In the genomic region with DNA sequence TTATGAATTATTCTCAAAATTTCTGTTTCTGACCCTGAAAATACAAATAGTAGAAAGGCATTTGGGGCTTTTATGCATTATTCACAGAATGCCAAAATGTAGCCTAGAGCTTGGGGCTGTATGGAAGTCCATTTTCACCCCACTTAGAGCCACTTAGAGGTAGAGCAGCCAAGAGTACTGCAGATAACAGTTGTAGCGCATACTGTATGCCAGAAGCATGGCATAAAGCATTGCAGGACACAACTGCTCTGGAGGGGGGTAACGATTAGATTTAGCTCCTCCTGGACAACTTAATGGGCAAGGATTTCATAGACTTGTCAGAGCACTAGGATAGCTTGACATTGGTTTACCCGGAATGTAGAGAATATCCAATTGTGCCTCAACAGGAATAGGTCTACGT, we compare ENCODE assay signal across 20 cellular contexts. TPM values are rescaled to one million over a fixed set of nuclear protein-coding genes. Genes with fewer than 3 reads are reported as not detected.
DNase-seq lines count a peak whose midpoint lies in the region; ATAC-seq, FAIRE-seq and TF ChIP-seq lines count a peak whose summit lies in the region.
"Had no signal": no experiment of that assay in that cellular context is flagged by ENCODE, and none has a peak within 500 bp of the region (broad histone marks: within the 10 kb centered on the region; RNA-seq: fewer than 3 reads in every experiment).

No MANE protein-coding gene starts in this region.

- no peak for FAIRE-seq in HepG2 (lab: Jason Lieb, UNC)
- FAIRE-seq: A204.1, GM12892, GM18507 had no signal

- ATAC-seq in HepG2, result no peak
- ATAC-seq in HG02938 (IDR thresholded peaks at IDR 0.05; ENCODE audit: unreplicated experiment), result no peak
- ATAC-seq in activated T-cell treated with anti-CD3 and anti-CD28 coated beads, Interleukin-2, amount 50 U/mL, for 4 hours, result no peak

- intact Hi-C loops in HepG2 (cut with micrococcal nuclease; ENCODE audit: unreplicated experiment), result no loop called here
- intact Hi-C loops in left ventricle myocardium inferior (cut with micrococcal nuclease), result no loop called here
- intact Hi-C loops in spleen (cut with DNase I; ENCODE audit: low total_unique reads), result no loop called here

- TF ChIP-seq CTCF in liver (IDR thresholded peaks at IDR 0.05; ENCODE audit: low read depth, low read length, missing input control) (no peak), HepG2 (CRISPR knock-in tag; IDR thresholded peaks at IDR 0.05) (no peak), cardiac muscle cell (IDR thresholded peaks at IDR 0.05; ENCODE audit: low read depth, low read length) (no peak), left ventricle myocardium inferior (IDR thresholded peaks at IDR 0.05; ENCODE audit: borderline replicate concordance) (no peak), spleen (IDR thresholded peaks at IDR 0.05 in 8 of 11, conservative IDR thresholded peaks at IDR 0.05 in 3 of 11) (no peak)

- peaks cover 17% of the 10 kb centered on the region for H4K20me1 ChIP-seq in HepG2 (ENCODE audit: insufficient read depth, low read length)

- H3K4me1 Mint-ChIP-seq in activated T-cell treated with anti-CD3 and anti-CD28 coated beads, Interleukin-2, amount 50 U/mL, for 4 hours (ENCODE audit: low read depth), result peaks cover 16% of the 10 kb centered on the region

- H3K9ac ChIP-seq in liver (ENCODE audit: low read depth in 1 of 2, low read length in 2 of 2) (no peak overlapping the region), HepG2 (ENCODE audit: insufficient read depth, low read depth, low read length) (no peak overlapping the region)
- H3K9ac ChIP-seq: GM23248 had no signal

- H3K9me3 Mint-ChIP-seq in activated T-cell treated with anti-CD3 and anti-CD28 coated beads, Interleukin-2, amount 50 U/mL, for 4 hours, result no peaks in the 10 kb centered on the region

- H3K9me3 ChIP-seq in liver (ENCODE audit: control insufficient read depth in 4 of 4, low read length in 3 of 4), result no peaks in the 10 kb centered on the region
- H3K9me3 ChIP-seq in HepG2 (ENCODE audit: low read length), result no peaks in the 10 kb centered on the region
- H3K9me3 ChIP-seq in cardiac muscle cell (ENCODE audit: low read depth), result no peaks in the 10 kb centered on the region
- H3K9me3 ChIP-seq in left ventricle myocardium inferior (replicated peaks), result no peaks in the 10 kb centered on the region
- H3K9me3 ChIP-seq in spleen, result no peaks in the 10 kb centered on the region
- H3K9me3 ChIP-seq: HAP-1 had no signal

- H3K4me2 ChIP-seq in HepG2 (ENCODE audit: low read depth, low read length), result no peak overlapping the region

- H3K27me3 ChIP-seq in liver (ENCODE audit: control insufficient read depth in 4 of 4, insufficient read depth in 4 of 4, low read length in 3 of 4) (no peaks in the 10 kb centered on the region), HepG2 (ENCODE audit: control insufficient read depth in 1 of 2, insufficient read depth in 2 of 2, low read length in 2 of 2) (no peaks in the 10 kb centered on the region), cardiac muscle cell (no peaks in the 10 kb centered on the region), left ventricle myocardium inferior (ENCODE audit: low read depth) (no peaks in the 10 kb centered on the region), spleen (replicated peaks in 1 of 7) (no peaks in the 10 kb centered on the region)

- H2AFZ ChIP-seq in HepG2 (ENCODE audit: low read length), result no peak overlapping the region
- H2AFZ ChIP-seq: GM23248 had no signal

- in situ Hi-C loops in HepG2 (cut with HindIII; ENCODE audit: extremely low pct_ligation_motif_present, low pct_unique_long_range_greater_than_20kb), result no loop called here

- H3K4me3 Mint-ChIP-seq in activated T-cell treated with anti-CD3 and anti-CD28 coated beads, Interleukin-2, amount 50 U/mL, for 4 hours, result no peak overlapping the region
- H3K4me3 Mint-ChIP-seq: CD14-positive monocyte; CD4-positive, alpha-beta memory T cell had no signal

- no peaks in the 10 kb centered on the region for H3K36me3 ChIP-seq in liver (ENCODE audit: control insufficient read depth in 4 of 4, insufficient read depth in 3 of 4, low read depth in 1 of 4, low read length in 3 of 4)
- H3K36me3 ChIP-seq in HepG2 (replicated peaks in 1 of 2; ENCODE audit: control insufficient read depth in 1 of 2, insufficient read depth in 2 of 2, low read length in 2 of 2), result peaks cover 0 to 10% of the 10 kb centered on the region in 2 experiments; a peak in 3 of 5 replicates
- H3K36me3 ChIP-seq in cardiac muscle cell, result no peaks in the 10 kb centered on the region
- H3K36me3 ChIP-seq in left ventricle myocardium inferior, result no peaks in the 10 kb centered on the region
- no peaks in the 10 kb centered on the region for H3K36me3 ChIP-seq in spleen
- H3K36me3 ChIP-seq: HAP-1 had no signal

- peaks cover 63% of the 10 kb centered on the region for H3K79me2 ChIP-seq in HepG2 (ENCODE audit: insufficient read depth, low read length)

- H3K4me1 ChIP-seq in liver (ENCODE audit: control insufficient read depth in 4 of 4, insufficient read depth in 4 of 4, low read length in 3 of 4) (peaks cover 17 to 66% (median 59%) of the 10 kb centered on the region in 4 donors), HepG2 (ENCODE audit: insufficient read depth, low read length) (peaks cover 24% of the 10 kb centered on the region), cardiac muscle cell (ENCODE audit: low read depth) (peaks cover 17% of the 10 kb centered on the region), left ventricle myocardium inferior (peaks cover 56% of the 10 kb centered on the region), spleen (peaks cover 13 to 51% (median 28%) of the 10 kb centered on the region in 6 donors)
- H3K4me1 ChIP-seq: HAP-1 had no signal

- no peak overlapping the region for H3K4me3 ChIP-seq in liver (ENCODE audit: low read depth in 1 of 3, low read length in 3 of 3)
- H3K4me3 ChIP-seq in HepG2 (replicated peaks in 1 of 3; ENCODE audit: insufficient read depth in 1 of 3, low read depth in 2 of 3, low read length in 3 of 3), result no peak overlapping the region
- H3K4me3 ChIP-seq in cardiac muscle cell, result no peak overlapping the region
- no peak overlapping the region for H3K4me3 ChIP-seq in left ventricle myocardium inferior
- no peak overlapping the region for H3K4me3 ChIP-seq in spleen
- H3K4me3 ChIP-seq: GM23248, HAP-1 had no signal

- POLR2A ChIA-PET in HepG2 (lab: Yijun Ruan, JAX), result no interaction called here

- no TSS peak for BruUV-seq in HepG2 (replicated peaks; lab: Mats Ljungman, UMichigan)

- TF ChIP-seq RAD21 in liver (IDR thresholded peaks at IDR 0.05), result no peak
- no peak for TF ChIP-seq RAD21 in HepG2 (CRISPR knock-in tag; IDR thresholded peaks at IDR 0.05)

- TF ChIP-seq POLR2A in HepG2 (IDR thresholded peaks at IDR 0.05; ENCODE audit: insufficient read depth in 1 of 2, low read depth in 2 of 2, low read length in 2 of 2) (no peak), spleen (IDR thresholded peaks at IDR 0.05) (no peak)

- CTCF ChIA-PET in HepG2 (lab: Yijun Ruan, JAX; ENCODE audit: low intra/inter-chr PET ratio, low total read pairs), result no interaction called here

- TF ChIP-seq EP300 in HepG2 (IDR thresholded peaks at IDR 0.05; ENCODE audit: low read depth in 2 of 2, low read length in 2 of 2) (no peak), HepG2 (CRISPR knock-in tag; IDR thresholded peaks at IDR 0.05; ENCODE audit: borderline replicate concordance) (no peak)

- no peaks in the 10 kb centered on the region for H3K27me3 Mint-ChIP-seq in activated T-cell treated with anti-CD3 and anti-CD28 coated beads, Interleukin-2, amount 50 U/mL, for 4 hours (ENCODE audit: low read depth)
- H3K27me3 Mint-ChIP-seq: CD4-positive, alpha-beta memory T cell had no signal

- WGBS in liver, result 91% methylated on average over 4 of the region's 4 CpGs
- 96% methylated on average over 4 of the region's 4 CpGs for WGBS in HepG2 (ENCODE audit: low lambda C conversion rate)
- 89 to 93% (median 91%) methylated on average over 4 of the region's 4 CpGs for WGBS in spleen, 5 donors

- peak overlapping the region; percentile 17 to 55 for H3K27ac ChIP-seq in liver (ENCODE audit: low read depth in 1 of 2, low read length in 2 of 2)
- no peak overlapping the region for H3K27ac ChIP-seq in HepG2 (ENCODE audit: extremely low read length, insufficient read depth, low read length)
- peak overlapping the region; percentile 7 for H3K27ac ChIP-seq in cardiac muscle cell
- H3K27ac ChIP-seq in left ventricle myocardium inferior (replicated peaks), result peak overlapping the region; percentile 42
- H3K27ac ChIP-seq in spleen, result no peak overlapping the region
- H3K27ac ChIP-seq: GM23248, HL-60 had no signal

- no peaks in the 10 kb centered on the region for H3K36me3 Mint-ChIP-seq in activated T-cell treated with anti-CD3 and anti-CD28 coated beads, Interleukin-2, amount 50 U/mL, for 4 hours (ENCODE audit: insufficient read depth)

- DNase-seq in HepG2 (ENCODE audit: low spot score), result no peak
- DNase-seq in cardiac muscle cell (ENCODE audit: low read depth in 1 of 2, low spot score in 1 of 2), result peak in 1 of 2 donors; percentile 60
- DNase-seq in left ventricle myocardium inferior, result no peak
- DNase-seq in spleen, result no peak
- DNase-seq in activated T-cell treated with anti-CD3 and anti-CD28 coated beads, Interleukin-2, amount 50 U/mL, for 4 hours, result no peak
- DNase-seq: ACHN; CD4-positive, alpha-beta memory T cell; DMS153; DMS79; GDM1; GM23248; IMR-90 had no signal

RNA-seq across cellular contexts. Expression of gene SLC31A1, which starts 15.7 kb away (rescaled TPM):
- total RNA-seq in liver (10 to 100 TPM; 26.6 to 96.2 TPM), HepG2 (2016; rRNA removed; fragmentation: Illumina TruSeq; extraction: Trizol) (45.9 and 70.0 TPM in 2 replicates), cardiac muscle cell (19.7 and 26.6 TPM in 2 replicates), left ventricle myocardium inferior (12.6 TPM), spleen (10 to 100 TPM; 17.7 to 22.7 (median 19.2) TPM)
- polyA plus RNA-seq in liver (10 to 100 TPM; 40.1 to 49.8 TPM), HepG2 (2011; rRNA removed) (51.3 and 62.9 TPM in 2 replicates), cardiac muscle cell (27.8 and 32.6 TPM in 2 replicates), spleen (1 to 10 TPM; 3.0 to 5.5 (median 3.3) TPM)
- 7.1 and 7.4 TPM in 2 replicates for total RNA-seq in HepG2 (2016; cell fraction: cytosol; rRNA removed; fragmentation: Illumina TruSeq; extraction: Trizol; ENCODE audit: low read depth)
- 48.2 and 69.3 TPM in 2 replicates for total RNA-seq in HepG2 (2016; cell fraction: insoluble cytoplasmic fraction; rRNA removed; fragmentation: Illumina TruSeq; extraction: Trizol)
- 23.8 and 25.3 TPM in 2 replicates for total RNA-seq in HepG2 (2016; cell fraction: membrane; rRNA removed; fragmentation: Illumina TruSeq; extraction: Trizol)
- total RNA-seq in HepG2 (2016; cell fraction: nucleus; rRNA removed; fragmentation: Illumina TruSeq; extraction: Trizol), result 54.0 and 61.5 TPM in 2 replicates
- polyA plus RNA-seq in HepG2 (2011; cell fraction: cytosol; rRNA removed), result 44.6 and 59.9 TPM in 2 replicates
- polyA plus RNA-seq in HepG2 (2011; cell fraction: nucleus; rRNA removed), result 10.5 and 11.9 TPM in 2 replicates
- polyA plus RNA-seq in HepG2 (2012), result 69.2 and 75.5 TPM in 2 replicates
- polyA plus RNA-seq in HepG2 (2016; cell fraction: cytosol; fragmentation: Illumina TruSeq; extraction: Trizol; ENCODE audit: low read depth), result 5.7 TPM in 2 replicates
- 37.4 and 41.3 TPM in 2 replicates for polyA plus RNA-seq in HepG2 (2016; cell fraction: insoluble cytoplasmic fraction; fragmentation: Illumina TruSeq; extraction: Trizol; ENCODE audit: low read depth)
- 10.6 and 10.8 TPM in 2 replicates for polyA plus RNA-seq in HepG2 (2016; cell fraction: membrane; fragmentation: Illumina TruSeq; extraction: Trizol; ENCODE audit: low read depth)
- polyA plus RNA-seq in HepG2 (2016; cell fraction: nucleus; fragmentation: Illumina TruSeq; extraction: Trizol; ENCODE audit: insufficient read depth, low read depth), result 58.2 and 58.6 TPM in 2 replicates
- 30.4 and 51.6 TPM in 2 replicates for polyA minus RNA-seq in HepG2 (2011; rRNA and poly(A)+ RNA removed; ENCODE audit: low replicate concordance)
- 38.5 and 48.4 TPM in 2 replicates for polyA minus RNA-seq in HepG2 (2011; cell fraction: cytosol; rRNA and poly(A)+ RNA removed)
- 28.3 and 33.1 TPM in 2 replicates for polyA minus RNA-seq in HepG2 (2011; cell fraction: nucleus; rRNA and poly(A)+ RNA removed)
- total RNA-seq in activated T-cell treated with anti-CD3 and anti-CD28 coated beads, Interleukin-2, amount 50 U/mL, for 4 hours, result 10 to 100 TPM in 2 of 3 donors, 1 to 10 TPM in 1; 9.8 to 14.5 (median 14.2) TPM

RNA-seq across cellular contexts. Expression of gene FKBP15, which starts 15.9 kb away (rescaled TPM):
- total RNA-seq in liver (10 to 100 TPM; 16.8 to 18.2 TPM), HepG2 (2016; rRNA removed; fragmentation: Illumina TruSeq; extraction: Trizol) (11.8 and 12.3 TPM in 2 replicates), cardiac muscle cell (17.6 and 20.6 TPM in 2 replicates), left ventricle myocardium inferior (19.0 TPM), spleen (10 to 100 TPM; 50.7 to 68.0 (median 60.0) TPM)
- polyA plus RNA-seq in liver (1 to 10 TPM; 6.2 to 9.1 TPM), HepG2 (2011; rRNA removed) (18.6 and 23.4 TPM in 2 replicates), cardiac muscle cell (10.9 and 15.7 TPM in 2 replicates), spleen (10 to 100 TPM; 11.5 to 18.4 (median 12.4) TPM)
- total RNA-seq in HepG2 (2016; cell fraction: cytosol; rRNA removed; fragmentation: Illumina TruSeq; extraction: Trizol; ENCODE audit: low read depth), result 1.6 and 2.1 TPM in 2 replicates
- 11.1 and 11.2 TPM in 2 replicates for total RNA-seq in HepG2 (2016; cell fraction: insoluble cytoplasmic fraction; rRNA removed; fragmentation: Illumina TruSeq; extraction: Trizol)
- total RNA-seq in HepG2 (2016; cell fraction: membrane; rRNA removed; fragmentation: Illumina TruSeq; extraction: Trizol), result 2.8 and 3.5 TPM in 2 replicates
- total RNA-seq in HepG2 (2016; cell fraction: nucleus; rRNA removed; fragmentation: Illumina TruSeq; extraction: Trizol), result 17.2 and 17.6 TPM in 2 replicates
- 8.3 and 8.9 TPM in 2 replicates for polyA plus RNA-seq in HepG2 (2011; cell fraction: cytosol; rRNA removed)
- 26.9 and 27.4 TPM in 2 replicates for polyA plus RNA-seq in HepG2 (2011; cell fraction: nucleus; rRNA removed)
- 7.2 and 7.5 TPM in 2 replicates for polyA plus RNA-seq in HepG2 (2012)
- 0.44 and 0.62 TPM in 2 replicates for polyA plus RNA-seq in HepG2 (2016; cell fraction: cytosol; fragmentation: Illumina TruSeq; extraction: Trizol; ENCODE audit: low read depth)
- polyA plus RNA-seq in HepG2 (2016; cell fraction: insoluble cytoplasmic fraction; fragmentation: Illumina TruSeq; extraction: Trizol; ENCODE audit: low read depth), result 10.7 and 10.8 TPM in 2 replicates
- polyA plus RNA-seq in HepG2 (2016; cell fraction: membrane; fragmentation: Illumina TruSeq; extraction: Trizol; ENCODE audit: low read depth), result 1.1 and 1.2 TPM in 2 replicates
- 19.2 and 19.7 TPM in 2 replicates for polyA plus RNA-seq in HepG2 (2016; cell fraction: nucleus; fragmentation: Illumina TruSeq; extraction: Trizol; ENCODE audit: insufficient read depth, low read depth)
- 78.1 and 115 TPM in 2 replicates for polyA minus RNA-seq in HepG2 (2011; rRNA and poly(A)+ RNA removed; ENCODE audit: low replicate concordance)
- polyA minus RNA-seq in HepG2 (2011; cell fraction: cytosol; rRNA and poly(A)+ RNA removed), result 9.3 and 13.0 TPM in 2 replicates
- polyA minus RNA-seq in HepG2 (2011; cell fraction: nucleus; rRNA and poly(A)+ RNA removed), result 46.9 and 55.0 TPM in 2 replicates
- 10 to 100 TPM; 23.8 to 25.9 (median 24.2) TPM for total RNA-seq in activated T-cell treated with anti-CD3 and anti-CD28 coated beads, Interleukin-2, amount 50 U/mL, for 4 hours

RNA-seq across cellular contexts. Expression of gene CDC26, which starts 38.3 kb away (rescaled TPM):
- total RNA-seq in liver (10 to 100 TPM; 12.5 to 16.7 TPM), HepG2 (2016; rRNA removed; fragmentation: Illumina TruSeq; extraction: Trizol) (57.9 and 66.0 TPM in 2 replicates), cardiac muscle cell (29.7 and 33.9 TPM in 2 replicates), left ventricle myocardium inferior (37.0 TPM), spleen (10 to 100 TPM; 20.6 to 31.3 (median 27.1) TPM)
- polyA plus RNA-seq in liver (10 to 100 TPM; 25.9 to 38.9 TPM), HepG2 (2011; rRNA removed) (20.2 and 26.6 TPM in 2 replicates), cardiac muscle cell (50.0 and 60.7 TPM in 2 replicates), spleen (10 to 100 TPM; 41.5 to 42.9 (median 41.8) TPM)
- total RNA-seq in HepG2 (2016; cell fraction: cytosol; rRNA removed; fragmentation: Illumina TruSeq; extraction: Trizol; ENCODE audit: low read depth), result 64.4 and 64.9 TPM in 2 replicates
- total RNA-seq in HepG2 (2016; cell fraction: insoluble cytoplasmic fraction; rRNA removed; fragmentation: Illumina TruSeq; extraction: Trizol), result 53.6 and 69.9 TPM in 2 replicates
- 78.0 and 88.8 TPM in 2 replicates for total RNA-seq in HepG2 (2016; cell fraction: membrane; rRNA removed; fragmentation: Illumina TruSeq; extraction: Trizol)
- 17.0 and 19.2 TPM in 2 replicates for total RNA-seq in HepG2 (2016; cell fraction: nucleus; rRNA removed; fragmentation: Illumina TruSeq; extraction: Trizol)
- 11.5 and 18.2 TPM in 2 replicates for polyA plus RNA-seq in HepG2 (2011; cell fraction: cytosol; rRNA removed)
- polyA plus RNA-seq in HepG2 (2011; cell fraction: nucleus; rRNA removed), result 4.6 and 8.4 TPM in 2 replicates
- 26.6 and 34.8 TPM in 2 replicates for polyA plus RNA-seq in HepG2 (2012)
- 68.5 and 88.0 TPM in 2 replicates for polyA plus RNA-seq in HepG2 (2016; cell fraction: cytosol; fragmentation: Illumina TruSeq; extraction: Trizol; ENCODE audit: low read depth)
- polyA plus RNA-seq in HepG2 (2016; cell fraction: insoluble cytoplasmic fraction; fragmentation: Illumina TruSeq; extraction: Trizol; ENCODE audit: low read depth), result 70.2 and 81.1 TPM in 2 replicates
- 72.0 and 84.6 TPM in 2 replicates for polyA plus RNA-seq in HepG2 (2016; cell fraction: membrane; fragmentation: Illumina TruSeq; extraction: Trizol; ENCODE audit: low read depth)
- polyA plus RNA-seq in HepG2 (2016; cell fraction: nucleus; fragmentation: Illumina TruSeq; extraction: Trizol; ENCODE audit: insufficient read depth, low read depth), result 35.6 and 37.3 TPM in 2 replicates
- polyA minus RNA-seq in HepG2 (2011; rRNA and poly(A)+ RNA removed; ENCODE audit: low replicate concordance), result 1.8 and 6.6 TPM in 2 replicates
- polyA minus RNA-seq in HepG2 (2011; cell fraction: cytosol; rRNA and poly(A)+ RNA removed), result 6.4 and 6.8 TPM in 2 replicates
- 6.2 and 6.6 TPM in 2 replicates for polyA minus RNA-seq in HepG2 (2011; cell fraction: nucleus; rRNA and poly(A)+ RNA removed)
- total RNA-seq in activated T-cell treated with anti-CD3 and anti-CD28 coated beads, Interleukin-2, amount 50 U/mL, for 4 hours, result 10 to 100 TPM; 53.7 to 64.8 (median 60.3) TPM

RNA-seq across cellular contexts. Expression of gene PRPF4, which starts 38.4 kb away (rescaled TPM):
- total RNA-seq in liver, result 10 to 100 TPM; 11.6 to 11.9 TPM
- polyA plus RNA-seq in liver, result 1 to 10 TPM; 5.0 to 9.3 TPM
- 49.0 and 64.9 TPM in 2 replicates for total RNA-seq in HepG2 (2016; rRNA removed; fragmentation: Illumina TruSeq; extraction: Trizol)
- 8.0 and 8.5 TPM in 2 replicates for total RNA-seq in HepG2 (2016; cell fraction: cytosol; rRNA removed; fragmentation: Illumina TruSeq; extraction: Trizol; ENCODE audit: low read depth)
- 46.7 and 66.8 TPM in 2 replicates for total RNA-seq in HepG2 (2016; cell fraction: insoluble cytoplasmic fraction; rRNA removed; fragmentation: Illumina TruSeq; extraction: Trizol)
- 22.5 and 24.5 TPM in 2 replicates for total RNA-seq in HepG2 (2016; cell fraction: membrane; rRNA removed; fragmentation: Illumina TruSeq; extraction: Trizol)
- 19.4 and 23.0 TPM in 2 replicates for total RNA-seq in HepG2 (2016; cell fraction: nucleus; rRNA removed; fragmentation: Illumina TruSeq; extraction: Trizol)
- 10.3 and 11.1 TPM in 2 replicates for polyA plus RNA-seq in HepG2 (2011; rRNA removed)
- 10.7 and 12.9 TPM in 2 replicates for polyA plus RNA-seq in HepG2 (2011; cell fraction: cytosol; rRNA removed)
- polyA plus RNA-seq in HepG2 (2011; cell fraction: nucleus; rRNA removed), result 6.0 and 8.7 TPM in 2 replicates
- 17.9 and 20.6 TPM in 2 replicates for polyA plus RNA-seq in HepG2 (2012)
- polyA plus RNA-seq in HepG2 (2016; cell fraction: cytosol; fragmentation: Illumina TruSeq; extraction: Trizol; ENCODE audit: low read depth), result 3.8 and 4.4 TPM in 2 replicates
- polyA plus RNA-seq in HepG2 (2016; cell fraction: insoluble cytoplasmic fraction; fragmentation: Illumina TruSeq; extraction: Trizol; ENCODE audit: low read depth), result 55.6 and 56.7 TPM in 2 replicates
- polyA plus RNA-seq in HepG2 (2016; cell fraction: membrane; fragmentation: Illumina TruSeq; extraction: Trizol; ENCODE audit: low read depth), result 11.3 and 13.5 TPM in 2 replicates
- polyA plus RNA-seq in HepG2 (2016; cell fraction: nucleus; fragmentation: Illumina TruSeq; extraction: Trizol; ENCODE audit: insufficient read depth, low read depth), result 27.1 and 29.6 TPM in 2 replicates
- polyA minus RNA-seq in HepG2 (2011; rRNA and poly(A)+ RNA removed; ENCODE audit: low replicate concordance), result 10.5 and 29.0 TPM in 2 replicates
- 9.0 and 11.3 TPM in 2 replicates for polyA minus RNA-seq in HepG2 (2011; cell fraction: cytosol; rRNA and poly(A)+ RNA removed)
- polyA minus RNA-seq in HepG2 (2011; cell fraction: nucleus; rRNA and poly(A)+ RNA removed), result 6.8 and 10.8 TPM in 2 replicates
- total RNA-seq in cardiac muscle cell, result 20.6 and 21.1 TPM in 2 replicates
- 26.7 and 30.6 TPM in 2 replicates for polyA plus RNA-seq in cardiac muscle cell
- 11.2 TPM for total RNA-seq in left ventricle myocardium inferior
- 10 to 100 TPM; 13.5 to 20.2 (median 17.5) TPM for total RNA-seq in spleen
- polyA plus RNA-seq in spleen, result 10 to 100 TPM in 2 of 3 donors, 1 to 10 TPM in 1; 7.7 to 12.4 (median 10.5) TPM
- 10 to 100 TPM; 63.8 to 70.8 (median 65.1) TPM for total RNA-seq in activated T-cell treated with anti-CD3 and anti-CD28 coated beads, Interleukin-2, amount 50 U/mL, for 4 hours

Comparison
In these comparisons a context has a peak if more than half of its experiments do, and no peak if none do; other contexts are left out.
1. H3K27ac ChIP-seq: peak in liver (2 of 2), cardiac muscle cell (single experiment) and left ventricle myocardium inferior (single experiment); none in HepG2 (single experiment) and spleen (0 of 8).